ENCODE assay signal across 22 cellular contexts in the genomic region with DNA sequence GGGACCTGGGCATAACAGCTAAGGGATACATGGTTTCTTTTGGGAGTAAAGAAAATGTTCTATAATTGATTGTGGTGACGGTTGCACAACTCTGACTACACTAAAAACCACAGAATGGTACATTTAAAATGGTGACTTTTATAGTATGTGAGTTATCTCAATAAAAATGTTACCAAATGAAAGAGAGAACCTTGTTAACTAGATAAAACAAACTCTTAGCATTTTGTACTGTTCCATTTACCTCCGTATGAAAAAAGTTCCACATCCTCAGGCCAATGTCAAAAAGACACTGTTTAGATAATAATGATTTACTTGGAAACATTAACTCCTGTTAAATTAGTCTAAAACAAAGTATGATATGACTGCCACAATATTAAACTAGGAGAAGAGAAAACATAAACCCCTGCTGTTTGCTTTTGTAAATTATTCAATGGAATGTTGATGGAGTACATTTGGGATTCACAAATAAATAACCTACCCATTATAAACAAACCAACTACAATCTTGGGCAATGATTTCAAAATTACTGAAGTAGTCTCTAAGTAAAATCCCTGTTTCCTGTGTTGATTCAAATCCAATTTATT.
DNase-seq lines count a peak whose midpoint lies in the region; ATAC-seq, FAIRE-seq and TF ChIP-seq lines count a peak whose summit lies in the region.
"Had no signal": no experiment of that assay in that cellular context is flagged by ENCODE, and none has a peak within 500 bp of the region (broad histone marks: within the 10 kb centered on the region; RNA-seq: fewer than 3 reads in every experiment).

No MANE protein-coding gene starts in this region.

- no peaks in the 10 kb centered on the region for H3K27me3 ChIP-seq in small intestine (ENCODE audit: control insufficient read depth in 2 of 2, insufficient read depth in 2 of 2, low read length in 2 of 2)
- H3K27me3 ChIP-seq: suprapubic skin had no signal

- H3K9me3 Mint-ChIP-seq in activated CD8-positive, alpha-beta memory T cell treated with anti-CD3 and anti-CD28 coated beads, Interleukin-2, amount 10 ng/mL, durations not matched to agents 7 days and 5 days (ENCODE audit: low read depth), result no peaks in the 10 kb centered on the region
- H3K9me3 Mint-ChIP-seq: immature natural killer cell had no signal

- H3K4me1 ChIP-seq in small intestine (ENCODE audit: control insufficient read depth in 2 of 2, insufficient read depth in 1 of 2, low read depth in 1 of 2, low read length in 1 of 2), result no peaks in the 10 kb centered on the region

- H3K9me3 ChIP-seq in small intestine (ENCODE audit: control insufficient read depth, low read depth), result no peaks in the 10 kb centered on the region
- H3K9me3 ChIP-seq: suprapubic skin had no signal

- no peaks in the 10 kb centered on the region for H3K27me3 Mint-ChIP-seq in activated CD8-positive, alpha-beta memory T cell treated with anti-CD3 and anti-CD28 coated beads, Interleukin-2, amount 10 ng/mL, durations not matched to agents 7 days and 5 days

- H3K27ac ChIP-seq in small intestine (ENCODE audit: low read depth in 1 of 2, low read length in 1 of 2), result no peak overlapping the region
- H3K27ac ChIP-seq: suprapubic skin, VCaP had no signal

- TF ChIP-seq CTCF in AG10803 (conservative IDR thresholded peaks at IDR 0.05; ENCODE audit: low read length) (no peak), fibroblast of villous mesenchyme (IDR thresholded peaks at IDR 0.05; ENCODE audit: insufficient read depth, low read depth, low read length) (no peak)

- H3K27ac Mint-ChIP-seq in activated CD8-positive, alpha-beta memory T cell treated with anti-CD3 and anti-CD28 coated beads, Interleukin-2, amount 10 ng/mL, durations not matched to agents 7 days and 5 days, result no peak overlapping the region

- no peak for ATAC-seq in HG02678 (IDR thresholded peaks at IDR 0.05; ENCODE audit: unreplicated experiment)
- no peak for ATAC-seq in activated CD8-positive, alpha-beta memory T cell treated with anti-CD3 and anti-CD28 coated beads, Interleukin-2, amount 10 ng/mL, durations not matched to agents 7 days and 5 days

- no peak for FAIRE-seq in HTR-8/SVneo (lab: Jason Lieb, UNC)
- no peak for FAIRE-seq in small intestine (lab: Jason Lieb, UNC)

- DNase-seq in AG10803 (ENCODE audit: low read depth) (peak; percentile 48), M059J (ENCODE audit: low read depth) (peak; percentile 72), SIG-M5 treated with dmso at 0.1 percent for 504 hours (lab: John Stamatoyannopoulos, UW; ENCODE audit: unreplicated experiment) (peak; percentile 69), fibroblast of villous mesenchyme (ENCODE audit: low read depth) (peak; percentile 72), HTR-8/SVneo (ENCODE audit: insufficient read length, low spot score) (no peak), small intestine (no peak)
- no peak for DNase-seq in activated CD8-positive, alpha-beta memory T cell treated with anti-CD3 and anti-CD28 coated beads, Interleukin-2, amount 10 ng/mL, durations not matched to agents 7 days and 5 days
- DNase-seq: activated CD4-positive, alpha-beta T cell treated with anti-CD3 and anti-CD28 coated beads, Interleukin-2, amount 50 U/mL, for 4 hours; activated naive CD4-positive, alpha-beta T cell treated with Interleukin-2 at 50 U/mL for 16 hours; activated T-cell treated with anti-CD3 and anti-CD28 coated beads for 4 hours; aorta; DMS79 treated with DMSO at 0.1 percent for 48 hours; effector CD8-positive, alpha-beta T cell; immature natural killer cell; NCI-H1092; NCI-H2081 treated with DMSO at 0.1 percent for 48 hours; NK-92 treated with Interleukin-12 subunit alpha and Interleukin-12 subunit beta, amount 100 ng/mL, for 24 hours; retina; Right ventricle myocardium superior had no signal

- WGBS in small intestine, 3 donors, result 72 to 89% (median 82%) methylated on average over 2 of the region's 2 CpGs

- H3K4me3 ChIP-seq in AG10803 (ENCODE audit: low read length) (no peak overlapping the region), fibroblast of villous mesenchyme (ENCODE audit: low read depth, low read length) (no peak overlapping the region), small intestine (ENCODE audit: low read depth in 1 of 2, low read length in 2 of 2) (no peak overlapping the region)
- H3K4me3 ChIP-seq: suprapubic skin had no signal

- peaks cover 10% of the 10 kb centered on the region for H3K36me3 Mint-ChIP-seq in activated CD8-positive, alpha-beta memory T cell treated with anti-CD3 and anti-CD28 coated beads, Interleukin-2, amount 10 ng/mL, durations not matched to agents 7 days and 5 days

- no peak overlapping the region for H3K4me3 Mint-ChIP-seq in activated CD8-positive, alpha-beta memory T cell treated with anti-CD3 and anti-CD28 coated beads, Interleukin-2, amount 10 ng/mL, durations not matched to agents 7 days and 5 days
- H3K4me3 Mint-ChIP-seq: immature natural killer cell had no signal

- CTCF ChIA-PET in activated CD8-positive, alpha-beta memory T cell treated with anti-CD3 and anti-CD28 coated beads, Interleukin-2, amount 10 ng/mL, durations not matched to agents 7 days and 5 days (lab: Charles Lee), result no interaction called here

- peaks cover 6% of the 10 kb centered on the region for H3K4me1 Mint-ChIP-seq in activated CD8-positive, alpha-beta memory T cell treated with anti-CD3 and anti-CD28 coated beads, Interleukin-2, amount 10 ng/mL, durations not matched to agents 7 days and 5 days

- peaks cover 0 to 3% of the 10 kb centered on the region in 2 donors for H3K36me3 ChIP-seq in small intestine (ENCODE audit: control insufficient read depth in 2 of 2, insufficient read depth in 2 of 2, low read length in 2 of 2)
- H3K36me3 ChIP-seq: suprapubic skin had no signal

Comparison
In these comparisons a context has a peak if more than half of its experiments do, and no peak if none do; other contexts are left out.
1. DNase-seq: peak in AG10803 (single experiment), M059J (single experiment), SIG-M5 treated with dmso at 0.1 percent for 504 hours (single experiment) and fibroblast of villous mesenchyme (single experiment); none in HTR-8/SVneo (single experiment), small intestine (single experiment) and activated CD8-positive, alpha-beta memory T cell treated with anti-CD3 and anti-CD28 coated beads, Interleukin-2, amount 10 ng/mL, durations not matched to agents 7 days and 5 days (single experiment).